Comparison of ENCODE assay signal across 24 cellular contexts in genomic region chr2:118786691-118787090, GRCh38.
A peak's percentile ranks its signal among the peaks of the same experiment; 100 is the strongest.
DNase-seq lines count a peak whose midpoint lies in the region; ATAC-seq, FAIRE-seq and TF ChIP-seq lines count a peak whose summit lies in the region.
"Had no signal": no experiment of that assay in that cellular context is flagged by ENCODE, and none has a peak within 500 bp of the region (broad histone marks: within the 10 kb centered on the region; RNA-seq: fewer than 3 reads in every experiment).

No MANE protein-coding gene starts in this region.

- H3K4me1 ChIP-seq in astrocyte (ENCODE audit: insufficient read depth, low read length) (no peaks in the 10 kb centered on the region), left lung (no peaks in the 10 kb centered on the region), heart left ventricle (no peaks in the 10 kb centered on the region)
- H3K4me1 ChIP-seq: Caco-2, HAP-1 had no signal

- H3K4me3 ChIP-seq in astrocyte (ENCODE audit: insufficient read depth, low read depth, low read length) (no peak overlapping the region), fibroblast of mammary gland (ENCODE audit: control insufficient read depth, low read depth, low read length) (no peak overlapping the region), left lung (no peak overlapping the region), heart left ventricle (no peak overlapping the region)
- H3K4me3 ChIP-seq: BLaER1, GM12878, HAP-1 had no signal

- no peak for TF ChIP-seq CTCF in astrocyte (IDR thresholded peaks at IDR 0.05; ENCODE audit: insufficient read depth, low read depth, low read length)
- no peak for TF ChIP-seq CTCF in fibroblast of mammary gland (conservative IDR thresholded peaks at IDR 0.05; ENCODE audit: control insufficient read depth, insufficient read depth, low read depth, low read length)
- no peak for TF ChIP-seq CTCF in nephron progenitor cell (IDR thresholded peaks at IDR 0.05)
- TF ChIP-seq CTCF in left lung (IDR thresholded peaks at IDR 0.05), result no peak
- no peak for TF ChIP-seq CTCF in heart left ventricle (IDR thresholded peaks at IDR 0.05)

- H3K27me3 Mint-ChIP-seq in astrocyte (ENCODE audit: low read depth, unreplicated experiment) (peaks cover 58% of the 10 kb centered on the region), nephron progenitor cell (ENCODE audit: low read depth, poor library complexity) (peaks cover 24% of the 10 kb centered on the region)

- FAIRE-seq in astrocyte (lab: Jason Lieb, UNC), result no peak
- FAIRE-seq: A204.1, GM12878, H54 had no signal

- H3K4me3 Mint-ChIP-seq in astrocyte (ENCODE audit: unreplicated experiment) (no peak overlapping the region), nephron progenitor cell (no peak overlapping the region)
- H3K4me3 Mint-ChIP-seq: B cell; CD4-positive, CD25-positive, alpha-beta regulatory T cell; CD8-positive, alpha-beta T cell; HFFc6 had no signal

- H3K9me3 Mint-ChIP-seq in astrocyte (ENCODE audit: unreplicated experiment), result no peaks in the 10 kb centered on the region
- H3K9me3 Mint-ChIP-seq in nephron progenitor cell, result no peaks in the 10 kb centered on the region
- H3K9me3 Mint-ChIP-seq: CD8-positive, alpha-beta T cell; HFFc6 had no signal

- ATAC-seq in left lung, result no peak
- ATAC-seq in heart left ventricle, result no peak
- ATAC-seq in GM18907 (IDR thresholded peaks at IDR 0.05; ENCODE audit: unreplicated experiment), result no peak
- ATAC-seq in HG03432 (IDR thresholded peaks at IDR 0.05; ENCODE audit: unreplicated experiment), result no peak
- ATAC-seq: CD8-positive, alpha-beta T cell; GM12878 had no signal

- H3K9me3 ChIP-seq in astrocyte (ENCODE audit: insufficient read depth, low read depth, low read length), result no peaks in the 10 kb centered on the region
- H3K9me3 ChIP-seq in left lung, result no peaks in the 10 kb centered on the region
- H3K9me3 ChIP-seq in heart left ventricle, result no peaks in the 10 kb centered on the region
- H3K9me3 ChIP-seq: BLaER1, Caco-2, HAP-1 had no signal

- H3K27ac ChIP-seq in astrocyte (ENCODE audit: low read depth, low read length), result no peak overlapping the region
- H3K27ac ChIP-seq in left lung, result no peak overlapping the region
- H3K27ac ChIP-seq in heart left ventricle, result no peak overlapping the region
- H3K27ac ChIP-seq: 22Rv1, BLaER1, C4-2B had no signal

- no peak overlapping the region for H3K9ac ChIP-seq in astrocyte (ENCODE audit: low read length)
- H3K9ac ChIP-seq: BLaER1 had no signal

- H3K36me3 ChIP-seq in astrocyte (ENCODE audit: insufficient read depth, low read length) (no peaks in the 10 kb centered on the region), left lung (no peaks in the 10 kb centered on the region), heart left ventricle (no peaks in the 10 kb centered on the region)
- H3K36me3 ChIP-seq: BLaER1, HAP-1 had no signal

- no peak overlapping the region for H3K27ac Mint-ChIP-seq in astrocyte (ENCODE audit: unreplicated experiment)
- H3K27ac Mint-ChIP-seq in nephron progenitor cell, result no peak overlapping the region
- H3K27ac Mint-ChIP-seq: B cell; CD4-positive, CD25-positive, alpha-beta regulatory T cell; CD8-positive, alpha-beta T cell; HFFc6 had no signal

- H3K36me3 Mint-ChIP-seq in astrocyte (ENCODE audit: low read depth, unreplicated experiment) (no peaks in the 10 kb centered on the region), nephron progenitor cell (ENCODE audit: low read depth) (no peaks in the 10 kb centered on the region)
- H3K36me3 Mint-ChIP-seq: CD4-positive, CD25-positive, alpha-beta regulatory T cell; CD8-positive, alpha-beta T cell had no signal

- H3K27me3 ChIP-seq in astrocyte (ENCODE audit: insufficient read depth, low read length) (peaks cover 7% of the 10 kb centered on the region), left lung (peaks cover 0 to 30% of the 10 kb centered on the region in 2 donors), heart left ventricle (peaks cover 0 to 34% (median 4%) of the 10 kb centered on the region in 9 donors)
- H3K27me3 ChIP-seq: BLaER1 had no signal

- no peak overlapping the region for H2AFZ ChIP-seq in astrocyte (ENCODE audit: low read depth, low read length)

- no peak for TF ChIP-seq POLR2A in heart left ventricle (IDR thresholded peaks at IDR 0.05)

- intact Hi-C loops in left lung (cut with DNase I), result no loop called here
- intact Hi-C loops in heart left ventricle (cut with DNase I), result no loop called here

- H3K4me2 ChIP-seq in astrocyte (ENCODE audit: low read length), result no peak overlapping the region
- H3K4me2 ChIP-seq: BLaER1 had no signal

- H4K20me1 ChIP-seq in astrocyte (ENCODE audit: insufficient read depth, low read length), result no peaks in the 10 kb centered on the region
- H4K20me1 ChIP-seq: BLaER1 had no signal

- 43 to 60% (median 58%) methylated on average over 3 to 6 of the region's 6 CpGs for WGBS in heart left ventricle, 4 donors

- H3K79me2 ChIP-seq in astrocyte (ENCODE audit: insufficient read depth, low read length), result no peaks in the 10 kb centered on the region

- DNase-seq in ELF-1 (ENCODE audit: low read depth, low spot score) (peak; percentile 62), astrocyte (ENCODE audit: low read depth) (peak; percentile 6), fibroblast of mammary gland (ENCODE audit: low read depth) (peak; percentile 39), nephron progenitor cell (peak; percentile 12), left lung (no peak), heart left ventricle (no peak)
- DNase-seq: Caco-2; CD4-positive, CD25-positive, alpha-beta regulatory T cell; CD8-positive, alpha-beta T cell; DMS153; DND-41; GDM1; GOT3; HFFc6 had no signal

- peaks cover 5% of the 10 kb centered on the region for H3K4me1 Mint-ChIP-seq in astrocyte (ENCODE audit: low read depth, unreplicated experiment)
- peaks cover 23% of the 10 kb centered on the region for H3K4me1 Mint-ChIP-seq in nephron progenitor cell
- H3K4me1 Mint-ChIP-seq: B cell; CD4-positive, CD25-positive, alpha-beta regulatory T cell had no signal

Comparison
In these comparisons a context has a peak if more than half of its experiments do, and no peak if none do; other contexts are left out.
1. DNase-seq: peak in ELF-1 (single experiment), astrocyte (single experiment), fibroblast of mammary gland (single experiment) and nephron progenitor cell (single experiment); none in left lung (0 of 2) and heart left ventricle (0 of 5).